ENCODE assay signal across 8 cellular contexts in genomic region chr22:24592144-24592845, GRCh38. TPM values are rescaled to one million over a fixed set of nuclear protein-coding genes. Genes with fewer than 3 reads are reported as not detected.
DNase-seq lines count a peak whose midpoint lies in the region; ATAC-seq, FAIRE-seq and TF ChIP-seq lines count a peak whose summit lies in the region.

No MANE protein-coding gene starts in this region.

- no peak for FAIRE-seq in endothelial cell of umbilical vein (lab: Jason Lieb, UNC)

- H4K20me1 ChIP-seq in endothelial cell of umbilical vein (replicated peaks; ENCODE audit: control insufficient read depth, extremely low read depth, insufficient read depth, low read length): no peaks in the 10 kb centered on the region

- H3K27me3 ChIP-seq in Panc1 (ENCODE audit: control insufficient read depth, insufficient read depth, low read length) (no peaks in the 10 kb centered on the region), endothelial cell of umbilical vein (ENCODE audit: control insufficient read depth in 2 of 2, insufficient read depth in 2 of 2, low read length in 2 of 2) (no peaks in the 10 kb centered on the region)

- in situ Hi-C loops in Panc1 (cut with HindIII; ENCODE audit: low pct_unique_long_range_greater_than_20kb, low sequenced_read_pairs): no loop called here

- intact Hi-C loops in Panc1 (cut with micrococcal nuclease; ENCODE audit: unreplicated experiment): no loop called here
- intact Hi-C loops in endothelial cell of umbilical vein (cut with micrococcal nuclease): no loop called here

- H3K4me1 ChIP-seq in Panc1 (ENCODE audit: control insufficient read depth, insufficient read depth, low read length) (peaks cover 4% of the 10 kb centered on the region; the same call in 1 of the 2 replicates), endothelial cell of umbilical vein (ENCODE audit: control insufficient read depth, extremely low read depth, insufficient read depth, low read length) (peaks cover 7% of the 10 kb centered on the region)

- CTCF ChIA-PET in Panc1 (lab: Charles Lee) (no interaction called here), endothelial cell of umbilical vein (lab: Charles Lee) (interaction anchor here (1.6 kb wide), 1 partner anchor 180 kb away, joined by 4 read pairs; no protein-coding TSS in a partner anchor)

- H3K4me3 ChIP-seq in Panc1 (ENCODE audit: low read depth in 2 of 2, low read length in 2 of 2): peak overlapping the region; percentile 48 to 50
- H3K4me3 ChIP-seq in endothelial cell of umbilical vein (replicated peaks in 1 of 3; ENCODE audit: insufficient read depth in 1 of 3, low read depth in 1 of 3, low read length in 3 of 3): peak overlapping the region; percentile 54 to 69 (median 60)

- ATAC-seq in Panc1 (peak; percentile 53), HG03135 (IDR thresholded peaks at IDR 0.05; ENCODE audit: unreplicated experiment) (no peak), GM21526 (IDR thresholded peaks at IDR 0.05; ENCODE audit: low FRiP score, unreplicated experiment) (no peak)

- peak overlapping the region; percentile 95 for H2AFZ ChIP-seq in endothelial cell of umbilical vein (ENCODE audit: low read depth, low read length)

- H3K79me2 ChIP-seq in endothelial cell of umbilical vein (ENCODE audit: control insufficient read depth, insufficient read depth, low read length): no peaks in the 10 kb centered on the region

- dilution Hi-C loops in endothelial cell of umbilical vein (cut with MboI; ENCODE audit: extremely low pct_ligation_motif_present, low sequenced_read_pairs): no loop called here

- no peaks in the 10 kb centered on the region for H3K9me1 ChIP-seq in endothelial cell of umbilical vein (replicated peaks; ENCODE audit: control insufficient read depth, extremely low read depth, insufficient read depth, low read length)

- H3K27ac ChIP-seq in Panc1 (ENCODE audit: low read length): no peak overlapping the region
- no peak overlapping the region for H3K27ac ChIP-seq in endothelial cell of umbilical vein (ENCODE audit: insufficient read depth, low read depth, low read length)

- H3K9ac ChIP-seq in endothelial cell of umbilical vein (replicated peaks; ENCODE audit: extremely low read depth, insufficient read depth, low read length): peak overlapping the region; percentile 79

- no peaks in the 10 kb centered on the region for H3K36me3 ChIP-seq in Panc1 (ENCODE audit: control insufficient read depth, insufficient read depth, low read length)
- H3K36me3 ChIP-seq in endothelial cell of umbilical vein (ENCODE audit: control insufficient read depth in 2 of 2, extremely low read depth in 1 of 2, insufficient read depth in 2 of 2, low read length in 2 of 2): no peaks in the 10 kb centered on the region

- POLR2A ChIA-PET in Panc1 (lab: Charles Lee) (no interaction called here), endothelial cell of umbilical vein (lab: Charles Lee) (no interaction called here)

- no TSS peak for BruUV-seq in Panc1 (replicated peaks; lab: Mats Ljungman, UMichigan)
- BruUV-seq in endothelial cell of umbilical vein (replicated peaks; lab: Mats Ljungman, UMichigan): no TSS peak

- no peak for TF ChIP-seq POLR2A in endothelial cell of umbilical vein (IDR thresholded peaks at IDR 0.05; ENCODE audit: low read depth, low read length)

- no peak for TF ChIP-seq CTCF in Panc1 (IDR thresholded peaks at IDR 0.05)
- no peak for TF ChIP-seq CTCF in endothelial cell of umbilical vein (IDR thresholded peaks at IDR 0.05; ENCODE audit: extremely low read depth in 1 of 2, insufficient read depth in 1 of 2, low read depth in 1 of 2, low read length in 2 of 2)

- H3K9me3 ChIP-seq in Panc1 (ENCODE audit: control insufficient read depth, insufficient read depth, low read depth, low read length) (no peaks in the 10 kb centered on the region), endothelial cell of umbilical vein (replicated peaks; ENCODE audit: control insufficient read depth, insufficient read depth, low read length) (no peaks in the 10 kb centered on the region)

- peak; percentile 16 for DNase-seq in activated CD4-positive, alpha-beta T cell treated with anti-CD3 and anti-CD28 coated beads for 48 hours
- DNase-seq in activated CD4-positive, alpha-beta T cell treated with anti-CD3 and anti-CD28 coated beads for 4 hours: no peak
- DNase-seq in Panc1 (ENCODE audit: low read depth, low spot score) (no peak), endothelial cell of umbilical vein (ENCODE audit: low read depth, low spot score) (peak; percentile 8), myocyte (ENCODE audit: low read depth) (peak; percentile 19), DMS153 treated with DMSO at 0.1 percent for 48 hours (lab: John Stamatoyannopoulos, UW; ENCODE audit: unreplicated experiment) (no peak)

- peak overlapping the region; percentile 85 for H3K4me2 ChIP-seq in endothelial cell of umbilical vein (ENCODE audit: insufficient read depth, low read length)

TF ChIP-seq in endothelial cell of umbilical vein, 7 proteins besides CTCF, POLR2A, EP300 and RAD21:
- no peak for TF ChIP-seq FOS (IDR thresholded peaks at IDR 0.05; ENCODE audit: borderline replicate concordance, insufficient read depth, low read length)
- TF ChIP-seq MAX (IDR thresholded peaks at IDR 0.05; ENCODE audit: insufficient read depth, insufficient read length): no peak
TF ChIP-seq in endothelial cell of umbilical vein: peak in this region for 0.

RNA-seq across cellular contexts. Expression of gene LRRC75B, which starts 0.6 kb away (rescaled TPM):
- total RNA-seq in Panc1 (2021; ENCODE audit: unreplicated experiment) (4.1 TPM), endothelial cell of umbilical vein (6.4 and 8.9 TPM in 2 replicates), myocyte (10.0 and 13.2 TPM in 2 replicates)
- 8.3 TPM for polyA plus RNA-seq in Panc1 (2012; ENCODE audit: insufficient read length)
- polyA plus RNA-seq in endothelial cell of umbilical vein: 15.0 and 22.0 TPM in 2 replicates
- polyA plus RNA-seq in endothelial cell of umbilical vein (2011; cell fraction: cytosol; rRNA removed): 4.8 and 7.4 TPM in 2 replicates
- 40.6 and 49.8 TPM in 2 replicates for polyA plus RNA-seq in endothelial cell of umbilical vein (2011; cell fraction: nucleus; rRNA removed)
- 5.6 and 8.6 TPM in 2 replicates for polyA plus RNA-seq in endothelial cell of umbilical vein (2012)
- polyA minus RNA-seq in endothelial cell of umbilical vein: 2.8 and 6.0 TPM in 2 replicates
- polyA minus RNA-seq in endothelial cell of umbilical vein (2011; cell fraction: cytosol; rRNA and poly(A)+ RNA removed): not detected
- polyA minus RNA-seq in endothelial cell of umbilical vein (2011; cell fraction: nucleus; rRNA and poly(A)+ RNA removed): 3.8 and 5.8 TPM in 2 replicates
- polyA plus RNA-seq in myocyte (2012): 9.6 TPM

RNA-seq across cellular contexts. Expression of gene GGT1, which starts 10.7 kb away (rescaled TPM):
- total RNA-seq in Panc1 (2021; ENCODE audit: unreplicated experiment): 2.6 TPM
- 5.5 TPM for polyA plus RNA-seq in Panc1 (2012; ENCODE audit: insufficient read length)
- 1.5 and 1.8 TPM in 2 replicates for total RNA-seq in endothelial cell of umbilical vein
- 1.2 and 2.0 TPM in 2 replicates for polyA plus RNA-seq in endothelial cell of umbilical vein
- 0.54 and 0.79 TPM in 2 replicates for polyA plus RNA-seq in endothelial cell of umbilical vein (2011; cell fraction: cytosol; rRNA removed)
- 3.7 and 3.9 TPM in 2 replicates for polyA plus RNA-seq in endothelial cell of umbilical vein (2011; cell fraction: nucleus; rRNA removed)
- polyA plus RNA-seq in endothelial cell of umbilical vein (2012): 2.2 and 4.7 TPM in 2 replicates
- 0.53 TPM in 1 of 2 replicates, not detected in the other for polyA minus RNA-seq in endothelial cell of umbilical vein
- polyA minus RNA-seq in endothelial cell of umbilical vein (2011; cell fraction: cytosol; rRNA and poly(A)+ RNA removed): 5.0 TPM
- polyA minus RNA-seq in endothelial cell of umbilical vein (2011; cell fraction: nucleus; rRNA and poly(A)+ RNA removed): 0.87 and 1.3 TPM in 2 replicates
- 2.1 and 2.4 TPM in 2 replicates for total RNA-seq in myocyte
- 1.4 TPM for polyA plus RNA-seq in myocyte (2012)

RNA-seq across cellular contexts. Expression of gene SNRPD3, which starts 36.5 kb away (rescaled TPM):
- total RNA-seq in Panc1 (2021; ENCODE audit: unreplicated experiment): 89.4 TPM
- polyA plus RNA-seq in Panc1 (2012; ENCODE audit: insufficient read length): 131 TPM
- 113 and 121 TPM in 2 replicates for total RNA-seq in endothelial cell of umbilical vein
- polyA plus RNA-seq in endothelial cell of umbilical vein: 231 and 253 TPM in 2 replicates
- 251 and 404 TPM in 2 replicates for polyA plus RNA-seq in endothelial cell of umbilical vein (2011; cell fraction: cytosol; rRNA removed)
- 113 and 131 TPM in 2 replicates for polyA plus RNA-seq in endothelial cell of umbilical vein (2011; cell fraction: nucleus; rRNA removed)
- 185 and 245 TPM in 2 replicates for polyA plus RNA-seq in endothelial cell of umbilical vein (2012)
- polyA minus RNA-seq in endothelial cell of umbilical vein: 332 and 339 TPM in 2 replicates
- 86.9 TPM for polyA minus RNA-seq in endothelial cell of umbilical vein (2011; cell fraction: cytosol; rRNA and poly(A)+ RNA removed)
- 56.2 and 67.4 TPM in 2 replicates for polyA minus RNA-seq in endothelial cell of umbilical vein (2011; cell fraction: nucleus; rRNA and poly(A)+ RNA removed)
- 169 and 202 TPM in 2 replicates for total RNA-seq in myocyte
- polyA plus RNA-seq in myocyte (2012): 156 TPM

RNA-seq across cellular contexts. Expression of gene GUCD1, which starts 37.4 kb away (rescaled TPM):
- total RNA-seq in Panc1 (2021; ENCODE audit: unreplicated experiment) (97.7 TPM), endothelial cell of umbilical vein (116 and 129 TPM in 2 replicates), myocyte (192 and 242 TPM in 2 replicates)
- 74.9 TPM for polyA plus RNA-seq in Panc1 (2012; ENCODE audit: insufficient read length)
- 138 and 164 TPM in 2 replicates for polyA plus RNA-seq in endothelial cell of umbilical vein
- polyA plus RNA-seq in endothelial cell of umbilical vein (2011; cell fraction: cytosol; rRNA removed): 133 and 145 TPM in 2 replicates
- polyA plus RNA-seq in endothelial cell of umbilical vein (2011; cell fraction: nucleus; rRNA removed): 86.5 and 91.9 TPM in 2 replicates
- polyA plus RNA-seq in endothelial cell of umbilical vein (2012): 69.4 and 80.6 TPM in 2 replicates
- polyA minus RNA-seq in endothelial cell of umbilical vein: 190 and 209 TPM in 2 replicates
- 70.1 TPM for polyA minus RNA-seq in endothelial cell of umbilical vein (2011; cell fraction: cytosol; rRNA and poly(A)+ RNA removed)
- 51.1 and 52.3 TPM in 2 replicates for polyA minus RNA-seq in endothelial cell of umbilical vein (2011; cell fraction: nucleus; rRNA and poly(A)+ RNA removed)
- 99.8 TPM for polyA plus RNA-seq in myocyte (2012)

Comparison
In these comparisons a context has a peak if more than half of its experiments do, and no peak if none do; other contexts are left out.
1. DNase-seq: peak in activated CD4-positive, alpha-beta T cell treated with anti-CD3 and anti-CD28 coated beads for 48 hours (single experiment), endothelial cell of umbilical vein (single experiment) and myocyte (single experiment); none in activated CD4-positive, alpha-beta T cell treated with anti-CD3 and anti-CD28 coated beads for 4 hours (0 of 2), Panc1 (single experiment) and DMS153 treated with DMSO at 0.1 percent for 48 hours (single experiment).